8 cellular contexts compared by ENCODE assay signal in the genomic region with DNA sequence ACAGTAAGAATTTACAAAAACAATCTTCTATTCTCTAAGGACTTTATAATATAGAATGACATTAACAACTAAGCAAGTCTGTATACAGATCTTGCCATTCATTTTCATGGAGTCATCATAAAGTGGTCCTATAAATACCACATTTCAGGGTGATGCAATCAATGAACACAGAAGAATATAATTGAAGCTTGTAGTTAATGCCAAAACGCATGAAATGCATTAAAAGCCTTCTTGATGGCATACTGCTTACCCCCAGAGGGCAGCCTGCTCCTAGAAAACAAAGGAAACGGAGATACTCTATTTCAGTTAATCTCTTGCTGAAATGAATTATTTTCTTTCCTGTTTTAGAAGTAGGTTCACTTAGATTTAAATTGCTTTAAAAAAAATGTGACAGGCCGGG. TPM values are rescaled to one million over a fixed set of nuclear protein-coding genes. Genes with fewer than 3 reads are reported as not detected.
DNase-seq lines count a peak whose midpoint lies in the region; FAIRE-seq and TF ChIP-seq lines count a peak whose summit lies in the region.

No MANE protein-coding gene starts in this region.

- H3K9me3 ChIP-seq in adipocyte (ENCODE audit: control insufficient read depth, low read length) = no peaks in the 10 kb centered on the region

- H3K27me3 ChIP-seq in adipocyte (replicated peaks; ENCODE audit: control insufficient read depth, insufficient read depth, low read length) = no peaks in the 10 kb centered on the region

- peaks cover 42% of the 10 kb centered on the region for H3K36me3 ChIP-seq in adipocyte (ENCODE audit: control insufficient read depth, insufficient read depth, low read length, severe bottlenecking)

- TF ChIP-seq CTCF in GM20000 (IDR thresholded peaks at IDR 0.05; ENCODE audit: extremely low read depth, missing control alignments) = no peak

- H3K4me3 ChIP-seq in adipocyte (ENCODE audit: low read length) = no peak overlapping the region

- DNase-seq in DMS114 treated with DMSO at 0.1 percent for 48 hours (lab: John Stamatoyannopoulos, UW; ENCODE audit: unreplicated experiment) (peak; percentile 12), HTR-8/SVneo (ENCODE audit: insufficient read length, low spot score) (no peak), adipocyte (ENCODE audit: low read depth) (peak; percentile 95), lung microvascular endothelial cell (ENCODE audit: low read depth in 2 of 2) (peak; percentile 51 to 62), GM20000 (ENCODE audit: low spot score) (no peak), NCI-H345 treated with DMSO at 0.1 percent for 48 hours (lab: John Stamatoyannopoulos, UW; ENCODE audit: unreplicated experiment) (no peak), occipital lobe (lab: John Stamatoyannopoulos, UW) (no peak)
- DNase-seq in activated CD8-positive, alpha-beta memory T cell treated with anti-CD3 and anti-CD28 coated beads, Interleukin-2, amount 50 U/mL, for 4 hours = no peak

- peaks cover 16% of the 10 kb centered on the region for H3K4me1 ChIP-seq in adipocyte (ENCODE audit: control insufficient read depth, insufficient read depth, low read length)

- peak overlapping the region; percentile 60 for H3K9ac ChIP-seq in adipocyte (ENCODE audit: low read length)

- peak; percentile 31 for FAIRE-seq in HTR-8/SVneo (lab: Jason Lieb, UNC)

RNA-seq across cellular contexts. Expression of a gene that starts 45.2 kb away (rescaled TPM):
- total RNA-seq in lung microvascular endothelial cell = not detected in 2 replicates
- total RNA-seq in occipital lobe = 0.31 TPM

Comparison
In these comparisons a context has a peak if more than half of its experiments do, and no peak if none do; other contexts are left out.
1. DNase-seq: peak in DMS114 treated with DMSO at 0.1 percent for 48 hours (single experiment), adipocyte (single experiment) and lung microvascular endothelial cell (2 of 2); none in HTR-8/SVneo (single experiment), GM20000 (single experiment), NCI-H345 treated with DMSO at 0.1 percent for 48 hours (single experiment), activated CD8-positive, alpha-beta memory T cell treated with anti-CD3 and anti-CD28 coated beads, Interleukin-2, amount 50 U/mL, for 4 hours (single experiment) and occipital lobe (single experiment).